Comparison of ENCODE assay signal across 28 cellular contexts in the genomic region with DNA sequence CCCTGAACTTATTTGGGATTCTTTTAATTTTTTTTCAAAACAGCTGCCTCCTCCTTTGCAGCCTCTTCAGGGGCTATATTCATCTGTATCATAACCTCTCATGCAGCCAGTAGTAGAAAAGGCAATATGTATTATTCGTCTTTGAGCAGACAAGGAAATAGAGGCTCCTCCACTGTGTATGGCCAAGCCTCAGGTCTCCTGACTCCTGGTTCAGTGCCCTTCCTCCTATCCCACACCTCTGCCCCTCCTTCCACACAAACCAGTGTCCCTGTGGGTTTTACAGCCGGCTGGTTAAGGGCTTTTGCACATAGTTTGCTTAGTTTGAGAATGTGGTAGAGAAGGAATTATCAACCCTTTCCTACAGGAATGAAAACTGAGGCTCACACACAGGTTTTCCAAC. TPM values are rescaled to one million over a fixed set of nuclear protein-coding genes. Genes with fewer than 3 reads are reported as not detected.
"Had no signal": no experiment of that assay in that cellular context is flagged by ENCODE, and none has a peak within 500 bp of the region (broad histone marks: within the 10 kb centered on the region; RNA-seq: fewer than 3 reads in every experiment).

No MANE protein-coding gene starts in this region.

- H3K27ac Mint-ChIP-seq: activated naive CD4-positive, alpha-beta T cell treated with anti-CD3 and anti-CD28 coated beads for 36 hours; brain; immature natural killer cell; mesothelial cell of epicardium; progenitor cell of endocrine pancreas; T-cell had no signal

- H3K4me3 ChIP-seq: gastroesophageal sphincter, heart left ventricle, lung, right atrium auricular region, thyroid gland, uterus had no signal

- H3K9me3 Mint-ChIP-seq: activated naive CD4-positive, alpha-beta T cell treated with anti-CD3 and anti-CD28 coated beads for 36 hours; activated T-cell treated with anti-CD3 and anti-CD28 coated beads, Interleukin-2, amount 50 U/mL, for 4 hours; immature natural killer cell; mesothelial cell of epicardium; T-cell had no signal

- ATAC-seq: activated T-cell treated with anti-CD3 and anti-CD28 coated beads, Interleukin-2, amount 50 U/mL, for 4 hours; gastroesophageal sphincter; heart left ventricle; T-cell had no signal

- H3K4me3 Mint-ChIP-seq: activated naive CD4-positive, alpha-beta T cell treated with anti-CD3 and anti-CD28 coated beads for 36 hours; activated T-cell treated with anti-CD3 and anti-CD28 coated beads, Interleukin-2, amount 50 U/mL, for 4 hours; brain; immature natural killer cell; mesothelial cell of epicardium; T-cell had no signal

- H3K4me1 ChIP-seq: uterus had no signal

- H3K9me3 ChIP-seq: gastroesophageal sphincter, thyroid gland, uterus had no signal

- H3K36me3 Mint-ChIP-seq: brain, immature natural killer cell, mesothelial cell of epicardium, T-cell had no signal

- DNase-seq: activated CD4-positive, alpha-beta T cell treated with anti-CD3 and anti-CD28 coated beads for 48 hours; activated CD4-positive, CD25-positive, alpha-beta regulatory T cell; activated CD8-positive, alpha-beta memory T cell treated with anti-CD3 and anti-CD28 coated beads, Interleukin-2, amount 50 U/mL, for 4 hours; activated naive CD4-positive, alpha-beta T cell treated with anti-CD3 and anti-CD28 coated beads for 36 hours; activated T-cell treated with anti-CD3 and anti-CD28 coated beads, Interleukin-2, amount 50 U/mL, for 4 hours; central memory CD4-positive, alpha-beta T cell; cortex of kidney; effector CD4-positive, alpha-beta T cell; immature natural killer cell; kidney glomerular epithelial cell; stimulated activated CD4-positive, alpha-beta T cell treated with anti-CD3 and anti-CD28 coated beads, Interleukin-12 subunit alpha, Interleukin-12 subunit beta, amount 100 ng/mL, for 4 hours; stimulated activated CD4-positive, alpha-beta T cell treated with anti-CD3 and anti-CD28 coated beads, Interleukin-2, amount 100 ng/mL, for 24 hours; stimulated activated naive CD4-positive, alpha-beta T cell treated with Interleukin-2 at 50 U/mL for 16 hours; thyroid gland; uterus had no signal

- H3K27ac ChIP-seq: gastroesophageal sphincter, thyroid gland, uterus had no signal

- H3K36me3 ChIP-seq: gastroesophageal sphincter, heart left ventricle, right atrium auricular region, thyroid gland, uterus had no signal

- H3K4me1 Mint-ChIP-seq: immature natural killer cell, T-cell had no signal

- H3K27me3 ChIP-seq: heart left ventricle, right atrium auricular region, thyroid gland, uterus had no signal

RNA-seq across cellular contexts. Expression of gene ACVRL1, which starts 8.8 kb away (rescaled TPM):
- total RNA-seq: activated naive CD4-positive, alpha-beta T cell treated with anti-CD3 and anti-CD28 coated beads for 36 hours; mesothelial cell of epicardium; progenitor cell of endocrine pancreas had no signal
- polyA plus RNA-seq: neural cell had no signal

RNA-seq across cellular contexts. Expression of gene ANKRD33, which starts 10.6 kb away (rescaled TPM):
- total RNA-seq: activated naive CD4-positive, alpha-beta T cell treated with anti-CD3 and anti-CD28 coated beads for 36 hours; activated T-cell treated with anti-CD3 and anti-CD28 coated beads, Interleukin-2, amount 50 U/mL, for 4 hours; esophagus mucosa; gastroesophageal sphincter; heart left ventricle; myocyte; omental fat pad; right atrium auricular region; subcutaneous adipose tissue; T-cell; thyroid gland had no signal
- polyA plus RNA-seq: heart left ventricle, immature natural killer cell, neural cell had no signal
